ENCODE assay signal across 28 cellular contexts in genomic region chr12:131399000-131399399, GRCh38.
"Had no signal": no experiment of that assay in that cellular context is flagged by ENCODE, and none has a peak within 500 bp of the region (broad histone marks: within the 10 kb centered on the region; RNA-seq: fewer than 3 reads in every experiment).

No MANE protein-coding gene starts in this region.

- ATAC-seq: left colon; left lung; lower lobe of right lung; naive thymus-derived CD8-positive, alpha-beta T cell; sciatic nerve; stimulated activated memory B cell treated with anti-CD40 and anti-IgM and Interleukin-4, amounts not matched to agents 10 μg/mL and 1 μg/mL and 100 μg/mL, for 72 hours; stimulated activated naive CD8-positive, alpha-beta T cell treated with anti-CD3 and anti-CD28 coated beads, Interleukin-15, amount 100 ng/mL, for 72 hours had no signal

- H3K4me3 Mint-ChIP-seq: immature natural killer cell; naive thymus-derived CD8-positive, alpha-beta T cell; nephron; neural crest cell; stimulated activated memory B cell treated with anti-CD40 and anti-IgM and Interleukin-4, amounts not matched to agents 10 μg/mL and 1 μg/mL and 100 μg/mL, for 72 hours; stimulated activated naive CD8-positive, alpha-beta T cell treated with anti-CD3 and anti-CD28 coated beads, Interleukin-15, amount 100 ng/mL, for 72 hours; type B pancreatic cell had no signal

- H3K27me3 ChIP-seq: left lung, neutrophil, ovary, right atrium auricular region, tibial nerve, vagina had no signal

- H3K4me1 ChIP-seq: left lung, lower lobe of right lung, tibial nerve had no signal

- H3K27ac Mint-ChIP-seq: immature natural killer cell; naive thymus-derived CD8-positive, alpha-beta T cell; nephron; progenitor cell of endocrine pancreas; stimulated activated memory B cell treated with anti-CD40 and anti-IgM and Interleukin-4, amounts not matched to agents 10 μg/mL and 1 μg/mL and 100 μg/mL, for 72 hours; stimulated activated naive CD8-positive, alpha-beta T cell treated with anti-CD3 and anti-CD28 coated beads, Interleukin-15, amount 100 ng/mL, for 72 hours; type B pancreatic cell had no signal

- H3K27me3 Mint-ChIP-seq: stimulated activated memory B cell treated with anti-CD40 and anti-IgM and Interleukin-4, amounts not matched to agents 10 μg/mL and 1 μg/mL and 100 μg/mL, for 72 hours; stimulated activated naive CD8-positive, alpha-beta T cell treated with anti-CD3 and anti-CD28 coated beads, Interleukin-15, amount 100 ng/mL, for 72 hours had no signal

- H3K36me3 ChIP-seq: left lung, lower lobe of right lung, neutrophil, ovary, right atrium auricular region, tibial nerve, vagina had no signal

- H3K9me3 ChIP-seq: neutrophil, ovary, vagina had no signal

- FAIRE-seq: islet of Langerhans, kidney had no signal

- H3K4me3 ChIP-seq: left lung, lower lobe of right lung, ovary, right atrium auricular region, skin epidermis, tibial nerve, vagina had no signal

- H3K36me3 Mint-ChIP-seq: stimulated activated memory B cell treated with anti-CD40 and anti-IgM and Interleukin-4, amounts not matched to agents 10 μg/mL and 1 μg/mL and 100 μg/mL, for 72 hours had no signal

- H3K4me1 Mint-ChIP-seq: immature natural killer cell; naive thymus-derived CD8-positive, alpha-beta T cell; nephron; stimulated activated memory B cell treated with anti-CD40 and anti-IgM and Interleukin-4, amounts not matched to agents 10 μg/mL and 1 μg/mL and 100 μg/mL, for 72 hours; stimulated activated naive CD8-positive, alpha-beta T cell treated with anti-CD3 and anti-CD28 coated beads, Interleukin-15, amount 100 ng/mL, for 72 hours had no signal

- H3K27ac ChIP-seq: left lung, lower lobe of right lung, neutrophil, ovary, right atrium auricular region, skin epidermis, tibial nerve, vagina had no signal

- DNase-seq: hippocampal formation; immature natural killer cell; kidney; left colon; left lung; lower lobe of right lung; mammary epithelial cell; mesenchymal stem cell; naive thymus-derived CD8-positive, alpha-beta T cell; occipital lobe; ovary; stimulated activated CD4-positive, alpha-beta T cell treated with anti-CD3 and anti-CD28 coated beads, Interleukin-4, amount 100 ng/mL, for 4 hours; stimulated activated CD8-positive, alpha-beta memory T cell treated with anti-CD3 and anti-CD28 coated beads, Interleukin-4, amount 100 ng/mL, for 48 hours; stimulated activated naive CD4-positive, alpha-beta T cell treated with Interleukin-2 at 50 U/mL for 16 hours; stimulated activated naive CD8-positive, alpha-beta T cell treated with anti-CD3 and anti-CD28 coated beads, Interleukin-15, amount 100 ng/mL, for 72 hours; substantia nigra had no signal
